ENCODE assay signal across 19 cellular contexts in the genomic region with DNA sequence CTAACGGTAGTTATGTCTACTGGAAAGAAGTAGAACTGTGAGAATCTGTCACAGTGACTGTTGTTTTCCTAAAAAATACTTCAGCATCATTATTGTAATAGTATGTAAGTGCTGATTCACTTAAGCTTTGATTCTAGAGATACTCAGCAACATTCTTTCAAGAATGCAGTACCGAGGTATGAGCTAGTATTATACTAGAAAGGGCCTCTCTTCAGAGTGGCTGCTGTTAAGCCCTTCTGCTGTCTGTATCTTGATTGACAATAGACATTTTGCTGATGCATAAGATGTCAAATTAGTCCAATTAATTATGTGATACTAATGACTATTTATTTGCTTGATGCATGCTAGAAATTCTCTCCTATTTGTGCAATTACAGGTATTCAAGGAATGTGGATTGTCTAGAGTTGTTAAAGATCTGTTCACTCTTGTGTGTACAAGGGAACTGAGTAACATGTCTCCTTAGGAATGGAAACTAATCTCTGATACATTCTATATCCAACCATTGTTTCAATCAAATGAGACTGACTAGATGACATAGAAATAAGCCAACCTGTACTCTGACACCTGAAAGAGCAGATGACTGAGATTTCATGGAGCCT.
DNase-seq lines count a peak whose midpoint lies in the region; ATAC-seq, FAIRE-seq and TF ChIP-seq lines count a peak whose summit lies in the region.
"Had no signal": no experiment of that assay in that cellular context is flagged by ENCODE, and none has a peak within 500 bp of the region (broad histone marks: within the 10 kb centered on the region; RNA-seq: fewer than 3 reads in every experiment).

No MANE protein-coding gene starts in this region.

- ATAC-seq in RWPE2 (ENCODE audit: low read depth) (peak; percentile 73), HG03457 (IDR thresholded peaks at IDR 0.05; ENCODE audit: unreplicated experiment) (no peak), HG03571 (IDR thresholded peaks at IDR 0.05; ENCODE audit: unreplicated experiment) (no peak), GM18873 (IDR thresholded peaks at IDR 0.05; ENCODE audit: low FRiP score, unreplicated experiment) (no peak)
- ATAC-seq: CD8-positive, alpha-beta T cell; HepG2 had no signal

- peaks cover 6% of the 10 kb centered on the region for H3K9me3 ChIP-seq in RWPE2 (ENCODE audit: severe bottlenecking)
- H3K9me3 ChIP-seq: Peyer's patch had no signal

- no peaks in the 10 kb centered on the region for H3K36me3 ChIP-seq in RWPE2 (ENCODE audit: low read depth)
- H3K36me3 ChIP-seq: Peyer's patch had no signal

- peak; percentile 23 for FAIRE-seq in GM12891 (lab: Jason Lieb, UNC)
- FAIRE-seq: HepG2 had no signal

- no peak for TF ChIP-seq CTCF in RWPE2 (IDR thresholded peaks at IDR 0.05; ENCODE audit: poor library complexity, severe bottlenecking)

- no peak overlapping the region for H3K4me3 ChIP-seq in RWPE2 (ENCODE audit: severe bottlenecking)
- H3K4me3 ChIP-seq: Peyer's patch had no signal

- H3K4me1 ChIP-seq in RWPE2 (ENCODE audit: insufficient read depth, poor library complexity, severe bottlenecking), result peaks cover 8% of the 10 kb centered on the region
- H3K4me1 ChIP-seq: Peyer's patch had no signal

- DNase-seq in GM12891 (ENCODE audit: insufficient read length, low spot score) (no peak), RWPE2 (ENCODE audit: low spot score) (no peak), epithelial cell of prostate (ENCODE audit: low read depth, low spot score) (no peak), renal cortical epithelial cell (ENCODE audit: low read depth) (peak; percentile 63), hypothalamus (lab: John Stamatoyannopoulos, UW) (no peak)
- DNase-seq: CD8-positive, alpha-beta T cell; DND-41; HCEC 1CT; Karpas-422; NCI-H1105 treated with DMSO at 0.1 percent for 48 hours; NCI-H1930; NCI-H2171 treated with DMSO at 0.1 percent for 48 hours; NCI-H774; Peyer's patch; SHP77 had no signal

- no peaks in the 10 kb centered on the region for H3K27me3 ChIP-seq in RWPE2 (ENCODE audit: insufficient read depth, poor library complexity, severe bottlenecking)
- H3K27me3 ChIP-seq: Peyer's patch had no signal

- no peak for TF ChIP-seq POLR2A in GM12891 (IDR thresholded peaks at IDR 0.05; ENCODE audit: low read depth, low read length)

- H3K27ac ChIP-seq in RWPE2 (ENCODE audit: poor library complexity, severe bottlenecking) (no peak overlapping the region), epithelial cell of prostate (peak overlapping the region; percentile 20)
- H3K27ac ChIP-seq: Peyer's patch had no signal

TF ChIP-seq in GM12891, 5 proteins besides CTCF, POLR2A, EP300 and RAD21:
- no peak for TF ChIP-seq SPI1 (IDR thresholded peaks at IDR 0.05; ENCODE audit: low read depth, low read length)
- TF ChIP-seq PAX5 (IDR thresholded peaks at IDR 0.05; ENCODE audit: insufficient read depth, low read length, severe bottlenecking), result no peak
- no peak for TF ChIP-seq TAF1 (IDR thresholded peaks at IDR 0.05; ENCODE audit: low read depth, low read length)
- no peak for TF ChIP-seq POU2F2 (IDR thresholded peaks at IDR 0.05; ENCODE audit: low read depth, low read length)
- TF ChIP-seq POLR2AphosphoS5 (IDR thresholded peaks at IDR 0.05; ENCODE audit: low read depth, low read length), result no peak
